Comparison of ENCODE assay signal across 17 cellular contexts in the genomic region with DNA sequence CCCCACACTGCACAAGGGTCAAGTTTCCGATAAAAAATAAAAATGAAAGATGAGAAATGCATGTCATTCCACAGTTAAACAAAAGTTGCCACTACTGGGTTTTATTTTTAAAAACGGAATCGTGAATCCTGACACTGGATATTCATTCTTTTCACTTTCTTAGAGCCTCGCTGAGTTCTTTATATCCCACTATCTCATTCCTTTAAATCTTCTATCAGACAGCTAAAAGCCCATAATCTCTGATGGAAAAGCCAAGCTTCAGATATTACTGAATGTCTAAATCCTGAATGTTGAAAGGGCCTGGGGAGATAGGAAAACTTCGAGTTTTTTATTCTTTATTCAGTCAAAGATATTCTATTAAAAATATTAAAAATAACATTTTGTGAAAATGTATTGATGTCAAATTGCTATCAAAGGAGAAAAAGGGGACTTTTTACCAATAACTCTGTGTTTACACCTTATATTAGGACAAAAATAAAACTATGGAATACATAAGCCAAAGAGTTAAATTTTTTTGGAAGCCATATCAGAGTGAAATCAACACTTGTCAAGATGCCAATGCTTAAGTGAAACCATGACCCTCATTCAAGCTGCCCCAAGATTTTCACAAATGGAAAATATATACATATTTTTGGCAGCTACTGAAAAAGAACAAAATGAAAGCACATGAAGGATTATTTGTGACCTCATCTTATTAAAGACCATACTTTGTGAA.
"Had no signal": no experiment of that assay in that cellular context is flagged by ENCODE, and none has a peak within 500 bp of the region (broad histone marks: within the 10 kb centered on the region; RNA-seq: fewer than 3 reads in every experiment).

No MANE protein-coding gene starts in this region.

- ATAC-seq: activated CD8-positive, alpha-beta T cell treated with anti-CD3 and anti-CD28 coated beads, Interleukin-2, amount 10 ng/mL, durations not matched to agents 7 days and 5 days; activated naive CD8-positive, alpha-beta T cell treated with anti-CD3 and anti-CD28 coated beads, Interleukin-2, amount 50 U/mL, for 24 hours; activated T-cell treated with anti-CD3 and anti-CD28 coated beads, Interleukin-2, amount 50 U/mL, for 4 hours; naive thymus-derived CD8-positive, alpha-beta T cell; stimulated activated naive B cell treated with anti-CD40 and anti-IgM and Interleukin-4, amounts not matched to agents 10 μg/mL and 1 μg/mL and 100 μg/mL, for 72 hours had no signal

- H3K9me3 ChIP-seq: left ventricle myocardium inferior, pancreas, sigmoid colon had no signal

- DNase-seq: activated CD4-positive, alpha-beta T cell treated with anti-CD3 and anti-CD28 coated beads, Interleukin-2, amount 10 ng/mL, durations not matched to agents 24 days and 14 days; activated CD8-positive, alpha-beta T cell treated with anti-CD3 and anti-CD28 coated beads, Interleukin-2, amount 10 ng/mL, durations not matched to agents 7 days and 5 days; activated naive CD4-positive, alpha-beta T cell treated with anti-CD3 and anti-CD28 coated beads, Interleukin-2, amount 10 ng/mL, durations not matched to agents 7 days and 5 days; activated naive CD8-positive, alpha-beta T cell treated with anti-CD3 and anti-CD28 coated beads, Interleukin-2, amount 50 U/mL, for 24 hours; activated T-cell treated with anti-CD3 and anti-CD28 coated beads, Interleukin-2, amount 50 U/mL, for 4 hours; cerebellar nuclear complex; cortex of kidney; effector CD4-positive, alpha-beta T cell; foreskin melanocyte; head of caudate nucleus; kidney glomerular epithelial cell; left ventricle myocardium inferior; naive thymus-derived CD8-positive, alpha-beta T cell; pancreas; sigmoid colon; stimulated activated naive B cell treated with anti-CD40 and anti-IgM and Interleukin-4, amounts not matched to agents 10 μg/mL and 1 μg/mL and 100 μg/mL, for 72 hours; T1000 had no signal

- H3K27me3 ChIP-seq: pancreas, sigmoid colon had no signal

- H3K27ac ChIP-seq: left ventricle myocardium inferior, pancreas, sigmoid colon had no signal

- H3K4me3 ChIP-seq: left ventricle myocardium inferior, pancreas, sigmoid colon had no signal
